ENCODE assay signal across 36 cellular contexts in the genomic region with DNA sequence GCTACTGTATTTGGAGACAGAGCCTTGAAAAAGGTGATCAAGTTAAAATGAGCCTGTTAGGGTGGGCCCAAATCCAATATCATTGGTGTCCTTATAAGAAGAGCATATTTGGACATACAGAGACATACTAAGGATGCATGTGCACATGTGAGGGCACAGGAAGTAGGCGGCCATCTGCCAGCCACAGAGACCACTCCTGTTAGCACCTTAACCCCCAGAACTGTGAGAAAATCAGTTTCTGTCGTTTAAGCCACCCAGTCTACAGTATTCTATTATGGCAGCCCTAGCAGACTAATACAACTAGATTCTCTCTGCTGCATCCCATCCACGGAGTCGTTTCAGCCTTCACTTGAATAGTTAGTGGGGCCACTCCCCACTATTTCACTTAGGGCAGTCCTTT.
"Had no signal": no experiment of that assay in that cellular context is flagged by ENCODE, and none has a peak within 500 bp of the region (broad histone marks: within the 10 kb centered on the region; RNA-seq: fewer than 3 reads in every experiment).

No MANE protein-coding gene starts in this region.

- H3K4me3 ChIP-seq: adrenal gland, body of pancreas, breast epithelium had no signal

- DNase-seq: activated B cell treated with CpG ODN at 0.5 μM for 24 hours; activated CD4-positive, alpha-beta memory T cell treated with anti-CD3 and anti-CD28 coated beads, Interleukin-2, amount 10 ng/mL, durations not matched to agents 7 days and 5 days; activated CD4-positive, alpha-beta T cell treated with anti-CD3 and anti-CD28 coated beads for 4 hours; activated CD4-positive, alpha-beta T cell treated with anti-CD3 and anti-CD28 coated beads, Interleukin-2, amount 10 ng/mL, durations not matched to agents 24 days and 14 days; activated CD4-positive, alpha-beta T cell treated with anti-CD3 and anti-CD28 coated beads, Interleukin-2, amount 50 U/mL, for 48 hours; activated CD4-positive, CD25-positive, alpha-beta regulatory T cell treated with anti-CD3 and anti-CD28 coated beads, Interleukin-2, amount 50 U/mL, for 72 hours; activated CD8-positive, alpha-beta memory T cell treated with anti-CD3 and anti-CD28 coated beads, Interleukin-2, amount 50 U/mL, for 4 hours; activated effector memory CD4-positive, alpha-beta T cell treated with anti-CD3 and anti-CD28 coated beads, Interleukin-2, amount 50 U/mL, for 16 hours; activated gamma-delta T cell treated with Interleukin-2 at 50 U/mL for 16 hours; activated naive CD4-positive, alpha-beta T cell; activated naive CD4-positive, alpha-beta T cell treated with anti-CD3 and anti-CD28 coated beads for 36 hours; activated naive CD4-positive, alpha-beta T cell treated with anti-CD3 and anti-CD28 coated beads, Interleukin-2, amount 50 U/mL, for 16 hours; activated naive CD8-positive, alpha-beta T cell treated with anti-CD3 and anti-CD28 coated beads for 36 hours; activated T-cell treated with anti-CD3 and anti-CD28 coated beads for 4 hours; activated T-cell treated with anti-CD3 and anti-CD28 coated beads, Interleukin-2, amount 50 U/mL, for 1 hour; activated T-cell treated with anti-CD3 and anti-CD28 coated beads, Interleukin-2, amount 50 U/mL, for 4 hours; activated T-cell treated with anti-CD3 and anti-CD28 coated beads, Interleukin-2, amount 50 U/mL, for 72 hours; adrenal gland; amniotic stem cell; aorta; body of pancreas; brain microvascular endothelial cell; central memory CD4-positive, alpha-beta T cell; cerebellar nuclear complex; T-helper 1 cell; T-helper 2 cell; T-helper 9 cell had no signal

- H3K4me1 Mint-ChIP-seq: activated B cell treated with CpG ODN at 0.5 μM for 24 hours; activated CD4-positive, alpha-beta memory T cell treated with anti-CD3 and anti-CD28 coated beads, Interleukin-2, amount 10 ng/mL, durations not matched to agents 7 days and 5 days; activated CD4-positive, alpha-beta T cell treated with anti-CD3 and anti-CD28 coated beads, Interleukin-2, amount 10 ng/mL, durations not matched to agents 24 days and 14 days; activated naive CD8-positive, alpha-beta T cell treated with anti-CD3 and anti-CD28 coated beads for 36 hours; activated T-helper 17 cell treated with anti-CD3 and anti-CD28 coated beads, Interleukin-2, amount 50 U/mL, for 72 hours had no signal

- H3K36me3 ChIP-seq: adrenal gland, brain microvascular endothelial cell, breast epithelium had no signal

- H3K9me3 ChIP-seq: adrenal gland, body of pancreas, breast epithelium had no signal

- H3K27me3 ChIP-seq: adrenal gland, body of pancreas, brain microvascular endothelial cell, breast epithelium had no signal

- H3K27ac ChIP-seq: adrenal gland, body of pancreas, brain microvascular endothelial cell, breast epithelium, VCaP had no signal

- FAIRE-seq: astrocyte, TTC549 had no signal

- H3K27me3 Mint-ChIP-seq: activated naive CD8-positive, alpha-beta T cell treated with anti-CD3 and anti-CD28 coated beads for 36 hours; activated T-helper 17 cell treated with anti-CD3 and anti-CD28 coated beads, Interleukin-2, amount 50 U/mL, for 72 hours had no signal

- H3K4me3 Mint-ChIP-seq: activated B cell treated with CpG ODN at 0.5 μM for 24 hours; activated CD4-positive, alpha-beta memory T cell treated with anti-CD3 and anti-CD28 coated beads, Interleukin-2, amount 10 ng/mL, durations not matched to agents 7 days and 5 days; activated CD4-positive, alpha-beta T cell treated with anti-CD3 and anti-CD28 coated beads, Interleukin-2, amount 10 ng/mL, durations not matched to agents 24 days and 14 days; activated naive CD4-positive, alpha-beta T cell treated with anti-CD3 and anti-CD28 coated beads for 36 hours; activated naive CD8-positive, alpha-beta T cell treated with anti-CD3 and anti-CD28 coated beads for 36 hours; activated T-cell treated with anti-CD3 and anti-CD28 coated beads, Interleukin-2, amount 50 U/mL, for 4 hours; activated T-cell treated with anti-CD3 and anti-CD28 coated beads, Interleukin-2, amount 50 U/mL, for 72 hours; activated T-helper 1 cell treated with anti-CD3 and anti-CD28 coated beads, Interleukin-12 subunit alpha, Interleukin-12 subunit beta, Interleukin-2, Interleukin-4 antibody, amounts not matched to agents 30 ng/mL and 10 ng/mL and 1 ng/mL, durations not matched to agents 14 hours and 24 hours and 36 hours; activated T-helper 17 cell treated with anti-CD3 and anti-CD28 coated beads, Interleukin-2, amount 50 U/mL, for 72 hours; T-helper 1 cell treated with Interleukin-12 subunit alpha and Interleukin-12 subunit beta and Interleukin-4 antibody, amounts not matched to agents 30 μg/mL and 1 μg/mL, for 36 hours; T-helper 2 cell treated with Interferon-gamma antibody and Interleukin-4, amounts not matched to agents 5 μg/mL and 100 μg/mL, for 36 hours had no signal

- H3K36me3 Mint-ChIP-seq: activated naive CD4-positive, alpha-beta T cell treated with anti-CD3 and anti-CD28 coated beads, Interleukin-2, amount 50 U/mL, for 72 hours; activated naive CD8-positive, alpha-beta T cell treated with anti-CD3 and anti-CD28 coated beads for 36 hours had no signal

- H3K4me1 ChIP-seq: adrenal gland had no signal

- H3K27ac Mint-ChIP-seq: activated B cell treated with CpG ODN at 0.5 μM for 24 hours; activated CD4-positive, alpha-beta memory T cell treated with anti-CD3 and anti-CD28 coated beads, Interleukin-2, amount 10 ng/mL, durations not matched to agents 7 days and 5 days; activated CD4-positive, alpha-beta T cell treated with anti-CD3 and anti-CD28 coated beads, Interleukin-2, amount 10 ng/mL, durations not matched to agents 24 days and 14 days; activated naive CD4-positive, alpha-beta T cell treated with anti-CD3 and anti-CD28 coated beads for 36 hours; activated naive CD4-positive, alpha-beta T cell treated with anti-CD3 and anti-CD28 coated beads, Interleukin-2, amount 50 U/mL, for 72 hours; activated naive CD8-positive, alpha-beta T cell treated with anti-CD3 and anti-CD28 coated beads for 36 hours; activated T-cell treated with anti-CD3 and anti-CD28 coated beads, Interleukin-2, amount 50 U/mL, for 72 hours; activated T-helper 1 cell treated with anti-CD3 and anti-CD28 coated beads, Interleukin-12 subunit alpha, Interleukin-12 subunit beta, Interleukin-2, Interleukin-4 antibody, amounts not matched to agents 30 ng/mL and 10 ng/mL and 1 ng/mL, durations not matched to agents 14 hours and 24 hours and 36 hours; activated T-helper 17 cell treated with anti-CD3 and anti-CD28 coated beads, Interleukin-2, amount 50 U/mL, for 72 hours; T-helper 1 cell treated with Interleukin-12 subunit alpha and Interleukin-12 subunit beta and Interleukin-4 antibody, amounts not matched to agents 30 μg/mL and 1 μg/mL, for 36 hours; T-helper 2 cell treated with Interferon-gamma antibody and Interleukin-4, amounts not matched to agents 5 μg/mL and 100 μg/mL, for 36 hours had no signal

- H3K9me3 Mint-ChIP-seq: activated B cell treated with CpG ODN at 0.5 μM for 24 hours; activated CD4-positive, alpha-beta memory T cell treated with anti-CD3 and anti-CD28 coated beads, Interleukin-2, amount 10 ng/mL, durations not matched to agents 7 days and 5 days; activated CD4-positive, alpha-beta T cell treated with anti-CD3 and anti-CD28 coated beads, Interleukin-2, amount 10 ng/mL, durations not matched to agents 24 days and 14 days; activated naive CD4-positive, alpha-beta T cell treated with anti-CD3 and anti-CD28 coated beads for 36 hours; activated naive CD4-positive, alpha-beta T cell treated with anti-CD3 and anti-CD28 coated beads, Interleukin-2, amount 50 U/mL, for 72 hours; activated naive CD8-positive, alpha-beta T cell treated with anti-CD3 and anti-CD28 coated beads for 36 hours; activated T-cell treated with anti-CD3 and anti-CD28 coated beads, Interleukin-2, amount 50 U/mL, for 4 hours; activated T-cell treated with anti-CD3 and anti-CD28 coated beads, Interleukin-2, amount 50 U/mL, for 72 hours; activated T-helper 1 cell treated with anti-CD3 and anti-CD28 coated beads, Interleukin-12 subunit alpha, Interleukin-12 subunit beta, Interleukin-2, Interleukin-4 antibody, amounts not matched to agents 30 ng/mL and 10 ng/mL and 1 ng/mL, durations not matched to agents 14 hours and 24 hours and 36 hours; activated T-helper 17 cell treated with anti-CD3 and anti-CD28 coated beads, Interleukin-2, amount 50 U/mL, for 72 hours; T-helper 1 cell treated with Interleukin-12 subunit alpha and Interleukin-12 subunit beta and Interleukin-4 antibody, amounts not matched to agents 30 μg/mL and 1 μg/mL, for 36 hours; T-helper 2 cell treated with Interferon-gamma antibody and Interleukin-4, amounts not matched to agents 5 μg/mL and 100 μg/mL, for 36 hours had no signal

- ATAC-seq: activated naive CD4-positive, alpha-beta T cell treated with anti-CD3 and anti-CD28 coated beads, Interleukin-2, amount 50 U/mL, for 72 hours; activated T-cell treated with anti-CD3 and anti-CD28 coated beads, Interleukin-2, amount 50 U/mL, for 4 hours; activated T-cell treated with anti-CD3 and anti-CD28 coated beads, Interleukin-2, amount 50 U/mL, for 72 hours; activated T-helper 17 cell treated with anti-CD3 and anti-CD28 coated beads, Interleukin-2, amount 50 U/mL, for 72 hours; body of pancreas had no signal
